Comparison of ENCODE assay signal across 8 cellular contexts in genomic region chr4:70114091-70114490, GRCh38. TPM values are rescaled to one million over a fixed set of nuclear protein-coding genes. Genes with fewer than 3 reads are reported as not detected.
"Had no signal": no experiment of that assay in that cellular context is flagged by ENCODE, and none has a peak within 500 bp of the region (broad histone marks: within the 10 kb centered on the region; RNA-seq: fewer than 3 reads in every experiment).

No MANE protein-coding gene starts in this region.

- H3K4me3 ChIP-seq: K562 had no signal

- H3K27ac ChIP-seq: HL-60 had no signal

- DNase-seq: IMR-90, KBM-7, KG1 had no signal

- ATAC-seq: HepG2, K562 had no signal

RNA-seq across cellular contexts. Expression of gene PRR27, which starts 39.9 kb away (rescaled TPM):
- total RNA-seq: HepG2, HT-29, HT1080, IMR-90, K562 had no signal
